Comparison of ENCODE assay signal across 1 cellular context in the genomic region with DNA sequence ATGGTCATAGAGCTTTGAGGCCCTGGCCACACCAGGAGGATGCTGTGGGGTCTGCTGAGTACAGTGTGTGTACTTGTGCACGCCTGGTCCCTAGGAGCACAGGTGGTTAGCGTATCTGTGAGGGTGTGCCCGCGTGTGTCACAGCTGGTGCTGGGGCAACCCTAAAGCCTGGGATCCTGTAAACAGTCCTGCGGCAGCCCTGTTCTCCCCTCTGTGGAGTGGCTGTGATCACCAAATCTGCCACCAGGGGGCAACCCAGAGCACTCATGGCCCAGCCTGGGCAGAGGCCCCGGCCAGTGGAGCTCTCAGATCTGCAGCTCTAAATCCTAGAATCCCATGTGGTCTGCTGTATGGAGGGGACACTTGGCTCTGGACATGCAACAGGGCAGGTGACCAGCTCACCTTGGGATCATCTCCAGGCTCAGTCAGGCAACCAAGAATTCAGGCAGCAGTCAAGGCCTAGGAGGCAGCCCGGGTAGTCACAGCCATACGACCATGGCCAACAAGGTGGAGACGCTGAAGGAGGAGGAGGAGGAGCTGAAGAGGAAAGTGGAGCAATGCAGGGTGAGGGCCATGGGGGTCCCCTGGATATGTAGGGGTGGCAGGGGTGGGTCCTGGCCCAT.
TF ChIP-seq lines count a peak whose summit lies in the region.

No MANE protein-coding gene starts in this region.

TF ChIP-seq in HepG2, 621 proteins besides CTCF, POLR2A, EP300 and RAD21 (continued from another document and continues in another):
- TF ChIP-seq, protein P1, sequence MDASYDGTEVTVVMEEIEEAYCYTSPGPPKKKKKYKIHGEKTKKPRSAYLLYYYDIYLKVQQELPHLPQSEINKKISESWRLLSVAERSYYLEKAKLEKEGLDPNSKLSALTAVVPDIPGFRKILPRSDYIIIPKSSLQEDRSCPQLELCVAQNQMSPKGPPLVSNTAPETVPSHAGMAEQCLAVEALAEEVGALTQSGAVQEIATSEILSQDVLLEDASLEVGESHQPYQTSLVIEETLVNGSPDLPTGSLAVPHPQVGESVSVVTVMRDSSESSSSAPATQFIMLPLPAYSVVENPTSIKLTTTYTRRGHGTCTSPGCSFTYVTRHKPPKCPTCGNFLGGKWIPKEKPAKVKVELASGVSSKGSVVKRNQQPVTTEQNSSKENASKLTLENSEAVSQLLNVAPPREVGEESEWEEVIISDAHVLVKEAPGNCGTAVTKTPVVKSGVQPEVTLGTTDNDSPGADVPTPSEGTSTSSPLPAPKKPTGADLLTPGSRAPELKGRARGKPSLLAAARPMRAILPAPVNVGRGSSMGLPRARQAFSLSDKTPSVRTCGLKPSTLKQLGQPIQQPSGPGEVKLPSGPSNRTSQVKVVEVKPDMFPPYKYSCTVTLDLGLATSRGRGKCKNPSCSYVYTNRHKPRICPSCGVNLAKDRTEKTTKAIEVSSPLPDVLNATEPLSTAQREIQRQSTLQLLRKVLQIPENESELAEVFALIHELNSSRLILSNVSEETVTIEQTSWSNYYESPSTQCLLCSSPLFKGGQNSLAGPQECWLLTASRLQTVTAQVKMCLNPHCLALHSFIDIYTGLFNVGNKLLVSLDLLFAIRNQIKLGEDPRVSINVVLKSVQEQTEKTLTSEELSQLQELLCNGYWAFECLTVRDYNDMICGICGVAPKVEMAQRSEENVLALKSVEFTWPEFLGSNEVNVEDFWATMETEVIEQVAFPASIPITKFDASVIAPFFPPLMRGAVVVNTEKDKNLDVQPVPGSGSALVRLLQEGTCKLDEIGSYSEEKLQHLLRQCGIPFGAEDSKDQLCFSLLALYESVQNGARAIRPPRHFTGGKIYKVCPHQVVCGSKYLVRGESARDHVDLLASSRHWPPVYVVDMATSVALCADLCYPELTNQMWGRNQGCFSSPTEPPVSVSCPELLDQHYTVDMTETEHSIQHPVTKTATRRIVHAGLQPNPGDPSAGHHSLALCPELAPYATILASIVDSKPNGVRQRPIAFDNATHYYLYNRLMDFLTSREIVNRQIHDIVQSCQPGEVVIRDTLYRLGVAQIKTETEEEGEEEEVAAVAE (CRISPR knock-in tag; IDR thresholded peaks at IDR 0.05; ENCODE audit: borderline replicate concordance): 0 out of 2 replicates have a peak, but pooled peaks have one; percentile 19
- TF ChIP-seq, protein P2, sequence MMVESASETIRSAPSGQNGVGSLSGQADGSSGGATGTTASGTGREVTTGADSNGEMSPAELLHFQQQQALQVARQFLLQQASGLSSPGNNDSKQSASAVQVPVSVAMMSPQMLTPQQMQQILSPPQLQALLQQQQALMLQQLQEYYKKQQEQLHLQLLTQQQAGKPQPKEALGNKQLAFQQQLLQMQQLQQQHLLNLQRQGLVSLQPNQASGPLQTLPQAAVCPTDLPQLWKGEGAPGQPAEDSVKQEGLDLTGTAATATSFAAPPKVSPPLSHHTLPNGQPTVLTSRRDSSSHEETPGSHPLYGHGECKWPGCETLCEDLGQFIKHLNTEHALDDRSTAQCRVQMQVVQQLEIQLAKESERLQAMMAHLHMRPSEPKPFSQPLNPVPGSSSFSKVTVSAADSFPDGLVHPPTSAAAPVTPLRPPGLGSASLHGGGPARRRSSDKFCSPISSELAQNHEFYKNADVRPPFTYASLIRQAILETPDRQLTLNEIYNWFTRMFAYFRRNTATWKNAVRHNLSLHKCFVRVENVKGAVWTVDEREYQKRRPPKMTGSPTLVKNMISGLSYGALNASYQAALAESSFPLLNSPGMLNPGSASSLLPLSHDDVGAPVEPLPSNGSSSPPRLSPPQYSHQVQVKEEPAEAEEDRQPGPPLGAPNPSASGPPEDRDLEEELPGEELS (CRISPR knock-in tag; IDR thresholded peaks at IDR 0.05): no peak
- TF ChIP-seq MYC (CRISPR knock-in tag; IDR thresholded peaks at IDR 0.05; ENCODE audit: borderline replicate concordance) (no peak; the same call in 1 of the 2 replicates), CENPT (CRISPR knock-in tag; IDR thresholded peaks at IDR 0.05; ENCODE audit: low read depth) (no peak), ZNF441 (CRISPR knock-in tag; IDR thresholded peaks at IDR 0.05; ENCODE audit: borderline replicate concordance) (no peak), ZNF317 (CRISPR knock-in tag; IDR thresholded peaks at IDR 0.05) (no peak), NCOA5 (CRISPR knock-in tag; IDR thresholded peaks at IDR 0.05) (no peak), ZNF350 (CRISPR knock-in tag; IDR thresholded peaks at IDR 0.05; ENCODE audit: borderline replicate concordance, low read depth) (peak; percentile 32; the same call in 1 of the 2 replicates), SP5 (CRISPR knock-in tag; IDR thresholded peaks at IDR 0.05; ENCODE audit: borderline replicate concordance, low read depth) (no peak), XRCC5 (optimal IDR thresholded peaks at IDR 0.05; ENCODE audit: low read length) (peak; percentile 86), NRL (CRISPR knock-in tag; IDR thresholded peaks at IDR 0.05; ENCODE audit: borderline replicate concordance) (peak; percentile 64; the same call in 1 of the 2 replicates), GATAD2A (CRISPR knock-in tag; IDR thresholded peaks at IDR 0.05) (0 out of 2 replicates have a peak, but pooled peaks have one; percentile 12), MTA1 (CRISPR knock-in tag; IDR thresholded peaks at IDR 0.05; ENCODE audit: borderline replicate concordance) (peak; percentile 20; the same call in 1 of the 2 replicates), RXRB (CRISPR knock-in tag; IDR thresholded peaks at IDR 0.05; ENCODE audit: borderline replicate concordance) (peak; percentile 40; the same call in 1 of the 2 replicates), ZC3H4 (CRISPR knock-in tag; IDR thresholded peaks at IDR 0.05; ENCODE audit: borderline replicate concordance) (no peak), SP4 (CRISPR knock-in tag; IDR thresholded peaks at IDR 0.05) (no peak), ZNF33B (CRISPR knock-in tag; IDR thresholded peaks at IDR 0.05) (no peak), ZBTB7A (CRISPR knock-in tag; IDR thresholded peaks at IDR 0.05) (0 out of 2 replicates have a peak, but pooled peaks have one; percentile 30), MEIS2 (CRISPR knock-in tag; IDR thresholded peaks at IDR 0.05) (no peak), ZNF501 (CRISPR knock-in tag; IDR thresholded peaks at IDR 0.05) (0 out of 2 replicates have a peak, but pooled peaks have one; percentile 31)
- TF ChIP-seq, protein P3, sequence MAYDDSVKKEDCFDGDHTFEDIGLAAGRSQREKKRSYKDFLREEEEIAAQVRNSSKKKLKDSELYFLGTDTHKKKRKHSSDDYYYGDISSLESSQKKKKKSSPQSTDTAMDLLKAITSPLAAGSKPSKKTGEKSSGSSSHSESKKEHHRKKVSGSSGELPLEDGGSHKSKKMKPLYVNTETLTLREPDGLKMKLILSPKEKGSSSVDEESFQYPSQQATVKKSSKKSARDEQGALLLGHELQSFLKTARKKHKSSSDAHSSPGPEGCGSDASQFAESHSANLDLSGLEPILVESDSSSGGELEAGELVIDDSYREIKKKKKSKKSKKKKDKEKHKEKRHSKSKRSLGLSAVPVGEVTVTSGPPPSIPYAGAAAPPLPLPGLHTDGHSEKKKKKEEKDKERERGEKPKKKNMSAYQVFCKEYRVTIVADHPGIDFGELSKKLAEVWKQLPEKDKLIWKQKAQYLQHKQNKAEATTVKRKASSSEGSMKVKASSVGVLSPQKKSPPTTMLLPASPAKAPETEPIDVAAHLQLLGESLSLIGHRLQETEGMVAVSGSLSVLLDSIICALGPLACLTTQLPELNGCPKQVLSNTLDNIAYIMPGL (CRISPR knock-in tag; IDR thresholded peaks at IDR 0.05; ENCODE audit: borderline replicate concordance in 1 of 2, low read depth in 1 of 2): peak; percentile 21 to 40; a peak in 2 of 4 replicates
- TF ChIP-seq, protein P4, sequence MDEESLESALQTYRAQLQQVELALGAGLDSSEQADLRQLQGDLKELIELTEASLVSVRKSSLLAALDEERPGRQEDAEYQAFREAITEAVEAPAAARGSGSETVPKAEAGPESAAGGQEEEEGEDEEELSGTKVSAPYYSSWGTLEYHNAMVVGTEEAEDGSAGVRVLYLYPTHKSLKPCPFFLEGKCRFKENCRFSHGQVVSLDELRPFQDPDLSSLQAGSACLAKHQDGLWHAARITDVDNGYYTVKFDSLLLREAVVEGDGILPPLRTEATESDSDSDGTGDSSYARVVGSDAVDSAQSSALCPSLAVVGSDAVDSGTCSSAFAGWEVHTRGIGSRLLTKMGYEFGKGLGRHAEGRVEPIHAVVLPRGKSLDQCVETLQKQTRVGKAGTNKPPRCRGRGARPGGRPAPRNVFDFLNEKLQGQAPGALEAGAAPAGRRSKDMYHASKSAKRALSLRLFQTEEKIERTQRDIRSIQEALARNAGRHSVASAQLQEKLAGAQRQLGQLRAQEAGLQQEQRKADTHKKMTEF (CRISPR knock-in tag; IDR thresholded peaks at IDR 0.05): 0 out of 2 replicates have a peak, but pooled peaks have one; percentile 19
- TF ChIP-seq, protein P5, sequence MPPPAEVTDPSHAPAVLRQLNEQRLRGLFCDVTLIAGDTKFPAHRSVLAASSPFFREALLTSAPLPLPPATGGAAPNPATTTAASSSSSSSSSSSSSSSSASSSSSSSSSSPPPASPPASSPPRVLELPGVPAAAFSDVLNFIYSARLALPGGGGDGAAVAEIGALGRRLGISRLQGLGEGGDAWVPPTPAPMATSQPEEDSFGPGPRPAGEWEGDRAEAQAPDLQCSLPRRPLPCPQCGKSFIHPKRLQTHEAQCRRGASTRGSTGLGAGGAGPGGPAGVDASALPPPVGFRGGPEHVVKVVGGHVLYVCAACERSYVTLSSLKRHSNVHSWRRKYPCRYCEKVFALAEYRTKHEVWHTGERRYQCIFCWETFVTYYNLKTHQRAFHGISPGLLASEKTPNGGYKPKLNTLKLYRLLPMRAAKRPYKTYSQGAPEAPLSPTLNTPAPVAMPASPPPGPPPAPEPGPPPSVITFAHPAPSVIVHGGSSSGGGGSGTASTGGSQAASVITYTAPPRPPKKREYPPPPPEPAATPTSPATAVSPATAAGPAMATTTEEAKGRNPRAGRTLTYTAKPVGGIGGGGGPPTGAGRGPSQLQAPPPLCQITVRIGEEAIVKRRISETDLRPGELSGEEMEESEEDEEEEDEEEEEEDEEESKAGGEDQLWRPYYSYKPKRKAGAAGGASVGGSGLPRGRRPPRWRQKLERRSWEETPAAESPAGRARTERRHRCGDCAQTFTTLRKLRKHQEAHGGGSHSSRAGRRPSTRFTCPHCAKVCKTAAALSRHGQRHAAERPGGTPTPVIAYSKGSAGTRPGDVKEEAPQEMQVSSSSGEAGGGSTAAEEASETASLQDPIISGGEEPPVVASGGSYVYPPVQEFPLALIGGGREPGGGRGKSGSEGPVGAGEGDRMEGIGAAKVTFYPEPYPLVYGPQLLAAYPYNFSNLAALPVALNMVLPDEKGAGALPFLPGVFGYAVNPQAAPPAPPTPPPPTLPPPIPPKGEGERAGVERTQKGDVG (CRISPR knock-in tag; IDR thresholded peaks at IDR 0.05; ENCODE audit: borderline replicate concordance): peak; percentile 46; the same call in 1 of the 2 replicates
- TF ChIP-seq, protein P6, sequence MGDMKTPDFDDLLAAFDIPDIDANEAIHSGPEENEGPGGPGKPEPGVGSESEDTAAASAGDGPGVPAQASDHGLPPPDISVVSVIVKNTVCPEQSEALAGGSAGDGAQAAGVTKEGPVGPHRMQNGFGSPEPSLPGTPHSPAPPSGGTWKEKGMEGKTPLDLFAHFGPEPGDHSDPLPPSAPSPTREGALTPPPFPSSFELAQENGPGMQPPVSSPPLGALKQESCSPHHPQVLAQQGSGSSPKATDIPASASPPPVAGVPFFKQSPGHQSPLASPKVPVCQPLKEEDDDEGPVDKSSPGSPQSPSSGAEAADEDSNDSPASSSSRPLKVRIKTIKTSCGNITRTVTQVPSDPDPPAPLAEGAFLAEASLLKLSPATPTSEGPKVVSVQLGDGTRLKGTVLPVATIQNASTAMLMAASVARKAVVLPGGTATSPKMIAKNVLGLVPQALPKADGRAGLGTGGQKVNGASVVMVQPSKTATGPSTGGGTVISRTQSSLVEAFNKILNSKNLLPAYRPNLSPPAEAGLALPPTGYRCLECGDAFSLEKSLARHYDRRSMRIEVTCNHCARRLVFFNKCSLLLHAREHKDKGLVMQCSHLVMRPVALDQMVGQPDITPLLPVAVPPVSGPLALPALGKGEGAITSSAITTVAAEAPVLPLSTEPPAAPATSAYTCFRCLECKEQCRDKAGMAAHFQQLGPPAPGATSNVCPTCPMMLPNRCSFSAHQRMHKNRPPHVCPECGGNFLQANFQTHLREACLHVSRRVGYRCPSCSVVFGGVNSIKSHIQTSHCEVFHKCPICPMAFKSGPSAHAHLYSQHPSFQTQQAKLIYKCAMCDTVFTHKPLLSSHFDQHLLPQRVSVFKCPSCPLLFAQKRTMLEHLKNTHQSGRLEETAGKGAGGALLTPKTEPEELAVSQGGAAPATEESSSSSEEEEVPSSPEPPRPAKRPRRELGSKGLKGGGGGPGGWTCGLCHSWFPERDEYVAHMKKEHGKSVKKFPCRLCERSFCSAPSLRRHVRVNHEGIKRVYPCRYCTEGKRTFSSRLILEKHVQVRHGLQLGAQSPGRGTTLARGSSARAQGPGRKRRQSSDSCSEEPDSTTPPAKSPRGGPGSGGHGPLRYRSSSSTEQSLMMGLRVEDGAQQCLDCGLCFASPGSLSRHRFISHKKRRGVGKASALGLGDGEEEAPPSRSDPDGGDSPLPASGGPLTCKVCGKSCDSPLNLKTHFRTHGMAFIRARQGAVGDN (CRISPR knock-in tag; IDR thresholded peaks at IDR 0.05): peak; percentile 64
- TF ChIP-seq, protein P7, sequence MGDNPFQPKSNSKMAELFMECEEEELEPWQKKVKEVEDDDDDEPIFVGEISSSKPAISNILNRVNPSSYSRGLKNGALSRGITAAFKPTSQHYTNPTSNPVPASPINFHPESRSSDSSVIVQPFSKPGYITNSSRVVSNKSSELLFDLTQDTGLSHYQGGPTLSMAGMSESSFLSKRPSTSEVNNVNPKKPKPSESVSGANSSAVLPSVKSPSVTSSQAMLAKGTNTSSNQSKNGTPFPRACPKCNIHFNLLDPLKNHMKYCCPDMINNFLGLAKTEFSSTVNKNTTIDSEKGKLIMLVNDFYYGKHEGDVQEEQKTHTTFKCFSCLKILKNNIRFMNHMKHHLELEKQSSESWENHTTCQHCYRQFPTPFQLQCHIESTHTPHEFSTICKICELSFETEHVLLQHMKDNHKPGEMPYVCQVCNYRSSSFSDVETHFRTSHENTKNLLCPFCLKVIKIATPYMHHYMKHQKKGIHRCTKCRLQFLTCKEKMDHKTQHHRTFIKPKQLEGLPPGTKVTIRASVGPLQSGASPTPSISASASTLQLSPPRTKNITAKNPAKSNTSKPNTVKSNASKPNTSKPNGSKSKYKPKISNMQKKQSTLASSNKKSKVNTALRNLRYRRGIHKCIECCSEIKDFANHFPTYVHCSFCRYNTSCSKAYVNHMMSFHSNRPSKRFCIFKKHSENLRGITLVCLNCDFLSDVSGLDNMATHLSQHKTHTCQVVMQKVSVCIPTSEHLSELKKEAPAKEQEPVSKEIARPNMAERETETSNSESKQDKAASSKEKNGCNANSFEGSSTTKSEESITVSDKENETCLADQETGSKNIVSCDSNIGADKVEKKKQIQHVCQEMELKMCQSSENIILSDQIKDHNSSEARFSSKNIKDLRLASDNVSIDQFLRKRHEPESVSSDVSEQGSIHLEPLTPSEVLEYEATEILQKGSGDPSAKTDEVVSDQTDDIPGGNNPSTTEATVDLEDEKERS (CRISPR knock-in tag; IDR thresholded peaks at IDR 0.05): no peak
- TF ChIP-seq, protein P8, sequence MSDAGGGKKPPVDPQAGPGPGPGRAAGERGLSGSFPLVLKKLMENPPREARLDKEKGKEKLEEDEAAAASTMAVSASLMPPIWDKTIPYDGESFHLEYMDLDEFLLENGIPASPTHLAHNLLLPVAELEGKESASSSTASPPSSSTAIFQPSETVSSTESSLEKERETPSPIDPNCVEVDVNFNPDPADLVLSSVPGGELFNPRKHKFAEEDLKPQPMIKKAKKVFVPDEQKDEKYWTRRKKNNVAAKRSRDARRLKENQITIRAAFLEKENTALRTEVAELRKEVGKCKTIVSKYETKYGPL (CRISPR knock-in tag; IDR thresholded peaks at IDR 0.05): no peak
